1 cellular context compared by ENCODE assay signal in the genomic region with DNA sequence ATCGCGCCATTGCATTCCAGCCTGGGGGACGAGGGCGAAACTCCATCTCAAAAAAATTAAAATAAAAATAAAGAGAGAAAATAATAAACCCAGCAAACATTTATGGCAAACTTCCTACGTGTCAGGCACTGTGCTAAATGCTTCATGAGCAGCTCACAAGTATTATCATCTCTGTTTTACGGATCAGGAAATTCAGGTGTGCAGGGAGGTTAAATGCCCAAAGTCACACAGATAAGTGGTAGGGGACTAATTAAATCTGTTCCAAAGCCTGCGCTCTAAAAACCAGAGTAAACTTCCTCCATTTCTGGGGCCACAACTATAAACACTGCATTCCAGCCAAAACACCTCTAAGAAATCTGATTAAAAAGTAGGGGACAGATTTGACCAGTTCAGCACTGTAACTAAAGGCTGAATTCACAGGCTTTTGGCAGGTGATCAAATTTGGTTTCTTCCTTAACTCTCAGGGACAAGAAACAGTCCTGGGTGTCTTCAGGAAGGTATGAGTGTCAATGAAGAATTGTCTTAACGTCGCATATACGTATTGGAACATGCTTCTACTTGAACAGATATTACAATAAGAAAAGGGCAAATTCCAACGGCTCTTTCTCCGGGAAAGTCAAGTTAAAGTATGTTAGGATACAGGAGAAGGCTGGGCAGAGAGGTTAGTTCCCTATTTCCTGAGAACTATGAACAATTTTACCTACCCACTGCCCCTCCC.
TF ChIP-seq lines count a peak whose summit lies in the region.

No MANE protein-coding gene starts in this region.

TF ChIP-seq in endothelial cell of umbilical vein, 7 proteins besides CTCF, POLR2A, EP300 and RAD21 (continued from another document):
- TF ChIP-seq, protein P1, sequence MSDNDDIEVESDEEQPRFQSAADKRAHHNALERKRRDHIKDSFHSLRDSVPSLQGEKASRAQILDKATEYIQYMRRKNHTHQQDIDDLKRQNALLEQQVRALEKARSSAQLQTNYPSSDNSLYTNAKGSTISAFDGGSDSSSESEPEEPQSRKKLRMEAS (IDR thresholded peaks at IDR 0.05; ENCODE audit: insufficient read depth, insufficient read length), result no peak
- TF ChIP-seq MYC (IDR thresholded peaks at IDR 0.05; ENCODE audit: low read depth, low read length) (no peak), EZH2 (IDR thresholded peaks at IDR 0.05; ENCODE audit: borderline replicate concordance, low read depth, low read length, severe bottlenecking) (no peak)
